In the genomic region with DNA sequence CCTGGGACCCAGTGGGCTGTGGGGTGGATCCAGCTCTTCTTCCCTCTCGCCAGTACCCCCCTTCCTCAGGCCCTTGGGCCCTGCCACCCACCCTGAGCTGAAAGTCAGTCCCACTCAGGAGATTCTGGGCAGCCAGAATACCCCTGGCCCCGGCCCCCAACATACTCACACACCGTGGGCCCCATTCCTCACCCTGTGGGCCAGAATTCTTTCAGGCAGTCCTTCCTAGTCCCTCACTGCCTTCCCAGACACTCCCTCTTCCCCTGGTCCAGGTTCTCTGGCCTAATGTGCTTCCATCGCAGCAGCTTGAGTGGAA, we compare ENCODE assay signal across 10 cellular contexts. TPM values are rescaled to one million over a fixed set of nuclear protein-coding genes. Genes with fewer than 3 reads are reported as not detected.
A peak's percentile ranks its signal among the peaks of the same experiment; 100 is the strongest.
DNase-seq lines count a peak whose midpoint lies in the region; ATAC-seq and TF ChIP-seq lines count a peak whose summit lies in the region.
"Had no signal": no experiment of that assay in that cellular context is flagged by ENCODE, and none has a peak within 500 bp of the region (broad histone marks: within the 10 kb centered on the region; RNA-seq: fewer than 3 reads in every experiment).

No MANE protein-coding gene starts in this region.

- H3K27ac ChIP-seq in transverse colon = peak overlapping the region; percentile 96 to 100 (median 99)

- peak overlapping the region; percentile 35 for H3K27ac Mint-ChIP-seq in activated T-cell treated with anti-CD3 and anti-CD28 coated beads, Interleukin-2, amount 50 U/mL, for 72 hours
- H3K27ac Mint-ChIP-seq in activated naive CD8-positive, alpha-beta T cell treated with anti-CD3 and anti-CD28 coated beads for 36 hours = peak overlapping the region; percentile 57
- H3K27ac Mint-ChIP-seq in mesothelial cell of epicardium = peak overlapping the region; percentile 23
- H3K27ac Mint-ChIP-seq: WTC11 had no signal

- DNase-seq in activated T-cell treated with anti-CD3 and anti-CD28 coated beads, Interleukin-2, amount 50 U/mL, for 72 hours = no peak
- DNase-seq in activated T-cell treated with anti-CD3 and anti-CD28 coated beads for 4 hours (no peak), mesothelial cell of epicardium (ENCODE audit: low spot score in 2 of 2, unreplicated experiment in 2 of 2) (no peak), transverse colon (no peak), NCI-H1105 (lab: John Stamatoyannopoulos, UW) (no peak), cerebellar cortex (ENCODE audit: low spot score) (no peak)
- DNase-seq in activated naive CD8-positive, alpha-beta T cell treated with anti-CD3 and anti-CD28 coated beads for 36 hours = no peak
- DNase-seq: NCI-H524 treated with DMSO at 0.1 percent for 48 hours had no signal

- no peaks in the 10 kb centered on the region for H3K27me3 ChIP-seq in transverse colon

- no peak for TF ChIP-seq EP300 in transverse colon (IDR thresholded peaks at IDR 0.05; ENCODE audit: low read depth)

- no peaks in the 10 kb centered on the region for H3K36me3 ChIP-seq in transverse colon

- H3K27me3 Mint-ChIP-seq in activated T-cell treated with anti-CD3 and anti-CD28 coated beads, Interleukin-2, amount 50 U/mL, for 72 hours (ENCODE audit: low read depth) = no peaks in the 10 kb centered on the region
- no peaks in the 10 kb centered on the region for H3K27me3 Mint-ChIP-seq in activated naive CD8-positive, alpha-beta T cell treated with anti-CD3 and anti-CD28 coated beads for 36 hours
- H3K27me3 Mint-ChIP-seq in mesothelial cell of epicardium (ENCODE audit: low read depth) = no peaks in the 10 kb centered on the region

- peaks cover 34% of the 10 kb centered on the region for H3K4me1 Mint-ChIP-seq in activated T-cell treated with anti-CD3 and anti-CD28 coated beads, Interleukin-2, amount 50 U/mL, for 72 hours (ENCODE audit: low read depth)
- peaks cover 24% of the 10 kb centered on the region for H3K4me1 Mint-ChIP-seq in activated naive CD8-positive, alpha-beta T cell treated with anti-CD3 and anti-CD28 coated beads for 36 hours
- peaks cover 34% of the 10 kb centered on the region for H3K4me1 Mint-ChIP-seq in mesothelial cell of epicardium

- peaks cover 46 to 59% (median 52%) of the 10 kb centered on the region in 4 donors for H3K4me1 ChIP-seq in transverse colon

- H3K4me3 Mint-ChIP-seq in activated T-cell treated with anti-CD3 and anti-CD28 coated beads, Interleukin-2, amount 50 U/mL, for 72 hours = peak overlapping the region; percentile 8 to 57
- H3K4me3 Mint-ChIP-seq in activated naive CD8-positive, alpha-beta T cell treated with anti-CD3 and anti-CD28 coated beads for 36 hours = no peak overlapping the region
- no peak overlapping the region for H3K4me3 Mint-ChIP-seq in mesothelial cell of epicardium
- H3K4me3 Mint-ChIP-seq: WTC11 had no signal

- 32% methylated on average over 4 of the region's 4 CpGs; no CpG with 5 or more reads in 1 of the 2 donors for WGBS in transverse colon (ENCODE audit: low coverage in 1 of 2), 2 donors

- TF ChIP-seq CTCF in mesothelial cell of epicardium (IDR thresholded peaks at IDR 0.05; ENCODE audit: unreplicated experiment) (no peak), transverse colon (IDR thresholded peaks at IDR 0.05) (no peak)

- H3K36me3 Mint-ChIP-seq in activated T-cell treated with anti-CD3 and anti-CD28 coated beads, Interleukin-2, amount 50 U/mL, for 72 hours (ENCODE audit: insufficient read depth in 2 of 2) = peaks cover 0 to under 1% of the 10 kb centered on the region in 2 donors
- H3K36me3 Mint-ChIP-seq in activated naive CD8-positive, alpha-beta T cell treated with anti-CD3 and anti-CD28 coated beads for 36 hours = no peaks in the 10 kb centered on the region
- no peaks in the 10 kb centered on the region for H3K36me3 Mint-ChIP-seq in mesothelial cell of epicardium
- H3K36me3 Mint-ChIP-seq: WTC11 had no signal

- in situ Hi-C loops in transverse colon (cut with MboI; ENCODE audit: low pct_ligation_motif_present in 1 of 4, low pct_unique_long_range_greater_than_20kb in 1 of 4, low sequenced_read_pairs in 3 of 4) = no loop called here

- TF ChIP-seq POLR2A in transverse colon (IDR thresholded peaks at IDR 0.05) = no peak

- ATAC-seq in activated T-cell treated with anti-CD3 and anti-CD28 coated beads, Interleukin-2, amount 50 U/mL, for 72 hours (replicated peaks in 1 of 2) = no peak
- ATAC-seq in HG02642 (IDR thresholded peaks at IDR 0.05; ENCODE audit: poor library complexity, unreplicated experiment) = no peak

- no peaks in the 10 kb centered on the region for H3K9me3 Mint-ChIP-seq in activated T-cell treated with anti-CD3 and anti-CD28 coated beads, Interleukin-2, amount 50 U/mL, for 72 hours
- H3K9me3 Mint-ChIP-seq in activated naive CD8-positive, alpha-beta T cell treated with anti-CD3 and anti-CD28 coated beads for 36 hours = no peaks in the 10 kb centered on the region
- H3K9me3 Mint-ChIP-seq in mesothelial cell of epicardium = no peaks in the 10 kb centered on the region
- H3K9me3 Mint-ChIP-seq: WTC11 had no signal

- H3K4me3 ChIP-seq in transverse colon = peak overlapping the region in 2 of 4 donors; percentile 11 to 19

- no peaks in the 10 kb centered on the region for H3K9me3 ChIP-seq in transverse colon

- intact Hi-C loops in transverse colon (cut with DNase I; ENCODE audit: low total_unique reads) = no loop called here

RNA-seq across cellular contexts. Expression of gene POLD4, which starts 3.2 kb away (rescaled TPM):
- 10 to 100 TPM; 68.5 to 74.1 TPM for total RNA-seq in activated T-cell treated with anti-CD3 and anti-CD28 coated beads, Interleukin-2, amount 50 U/mL, for 72 hours
- total RNA-seq in activated naive CD8-positive, alpha-beta T cell treated with anti-CD3 and anti-CD28 coated beads for 36 hours = 10 to 100 TPM; 28.5 to 28.6 TPM
- total RNA-seq in mesothelial cell of epicardium (32.0 to 37.9 TPM (median 32.2 TPM) in 3 replicates), transverse colon (100 to 1,000 TPM; 261 to 372 (median 319) TPM)

RNA-seq across cellular contexts. Expression of gene CLCF1, which starts 16.9 kb away (rescaled TPM):
- total RNA-seq in activated T-cell treated with anti-CD3 and anti-CD28 coated beads, Interleukin-2, amount 50 U/mL, for 72 hours = under 1 TPM; 0.22 to 0.93 TPM
- total RNA-seq in activated naive CD8-positive, alpha-beta T cell treated with anti-CD3 and anti-CD28 coated beads for 36 hours = under 1 TPM; 0.31 to 0.56 TPM
- total RNA-seq in mesothelial cell of epicardium = 5.9 to 6.3 TPM (median 6.1 TPM) in 3 replicates
- 10 to 100 TPM in 1 of 4 donors, 1 to 10 TPM in 3; 1.8 to 46.4 (median 5.8) TPM for total RNA-seq in transverse colon

RNA-seq across cellular contexts. Expression of gene RAD9A, which starts 35.3 kb away (rescaled TPM):
- 10 to 100 TPM; 36.7 to 41.2 TPM for total RNA-seq in activated T-cell treated with anti-CD3 and anti-CD28 coated beads, Interleukin-2, amount 50 U/mL, for 72 hours
- 10 to 100 TPM; 31.2 to 33.7 TPM for total RNA-seq in activated naive CD8-positive, alpha-beta T cell treated with anti-CD3 and anti-CD28 coated beads for 36 hours
- total RNA-seq in mesothelial cell of epicardium (44.7 to 48.8 TPM (median 48.7 TPM) in 3 replicates), transverse colon (100 to 1,000 TPM in 2 of 4 donors, 10 to 100 TPM in 2; 37.8 to 470 (median 95.3) TPM)

RNA-seq across cellular contexts. Expression of gene PPP1CA, which starts 45.1 kb away (rescaled TPM):
- 100 to 1,000 TPM; 211 to 244 TPM for total RNA-seq in activated T-cell treated with anti-CD3 and anti-CD28 coated beads, Interleukin-2, amount 50 U/mL, for 72 hours
- 100 to 1,000 TPM; 262 to 269 TPM for total RNA-seq in activated naive CD8-positive, alpha-beta T cell treated with anti-CD3 and anti-CD28 coated beads for 36 hours
- 103 to 107 TPM (median 103 TPM) in 3 replicates for total RNA-seq in mesothelial cell of epicardium
- total RNA-seq in transverse colon = 100 to 1,000 TPM in 3 of 4 donors, 10 to 100 TPM in 1; 83.0 to 251 (median 163) TPM

RNA-seq across cellular contexts. Expression of gene TBC1D10C, which starts 47.4 kb away (rescaled TPM):
- 100 to 1,000 TPM in 1 of 2 donors, 10 to 100 TPM in 1; 93.3 to 120 TPM for total RNA-seq in activated T-cell treated with anti-CD3 and anti-CD28 coated beads, Interleukin-2, amount 50 U/mL, for 72 hours
- 100 to 1,000 TPM; 117 to 121 TPM for total RNA-seq in activated naive CD8-positive, alpha-beta T cell treated with anti-CD3 and anti-CD28 coated beads for 36 hours
- total RNA-seq in mesothelial cell of epicardium (0.41 to 0.82 TPM (median 0.74 TPM) in 3 replicates), transverse colon (10 to 100 TPM in 2 of 4 donors, 1 to 10 TPM in 2; 1.2 to 17.2 (median 7.4) TPM)

Comparison
In these comparisons a context has a peak if more than half of its experiments do, and no peak if none do; other contexts are left out.
1. H3K4me3 Mint-ChIP-seq: peak in activated T-cell treated with anti-CD3 and anti-CD28 coated beads, Interleukin-2, amount 50 U/mL, for 72 hours (2 of 2); none in activated naive CD8-positive, alpha-beta T cell treated with anti-CD3 and anti-CD28 coated beads for 36 hours (single experiment) and mesothelial cell of epicardium (single experiment).
2. Peak in every context shown above with its lines, with median percentiles within 50 percentile points of each other: H3K27ac Mint-ChIP-seq.